ENCODE assay signal across 10 cellular contexts in genomic region chr6:149052350-149053106, GRCh38.
DNase-seq lines count a peak whose midpoint lies in the region; ATAC-seq, FAIRE-seq and TF ChIP-seq lines count a peak whose summit lies in the region.
"Had no signal": no experiment of that assay in that cellular context is flagged by ENCODE, and none has a peak within 500 bp of the region (broad histone marks: within the 10 kb centered on the region; RNA-seq: fewer than 3 reads in every experiment).

No MANE protein-coding gene starts in this region.

- POLR2A ChIA-PET in OCI-LY7 (lab: Charles Lee) = interaction anchor here (0.6 to 1.0 kb wide), 2 partner anchors 12 to 105 kb away, joined by 4 to 5 read pairs; no protein-coding TSS in a partner anchor

- H3K4me2 ChIP-seq in OCI-LY7 (ENCODE audit: low read length) = no peak overlapping the region

- H3K27ac ChIP-seq in OCI-LY7 (ENCODE audit: low read depth, low read length, poor library complexity, severe bottlenecking) = no peak overlapping the region
- H3K27ac ChIP-seq: WERI-Rb-1 had no signal

- H3K9me2 ChIP-seq in OCI-LY7 (ENCODE audit: insufficient read depth, low read length) = no peaks in the 10 kb centered on the region

- H3K4me3 ChIP-seq in OCI-LY7 (ENCODE audit: low read depth, low read length, poor library complexity, severe bottlenecking) = no peak overlapping the region

- DNase-seq in GM12891 (ENCODE audit: insufficient read length, low spot score) (no peak), OCI-LY7 (ENCODE audit: low spot score) (no peak), MV-4-11 (lab: John Stamatoyannopoulos, UW) (no peak), NCI-H510A (lab: John Stamatoyannopoulos, UW) (no peak)
- DNase-seq in T-helper 2 cell treated with Interferon-gamma antibody and Interleukin-4, amounts not matched to agents 5 μg/mL and 100 μg/mL, for 36 hours (ENCODE audit: low spot score) = no peak
- no peak for DNase-seq in activated naive CD4-positive, alpha-beta T cell (lab: John Stamatoyannopoulos, UW)
- DNase-seq: activated gamma-delta T cell, WERI-Rb-1 had no signal

- no peak overlapping the region for H3K27ac Mint-ChIP-seq in T-helper 2 cell treated with Interferon-gamma antibody and Interleukin-4, amounts not matched to agents 5 μg/mL and 100 μg/mL, for 36 hours

- TF ChIP-seq POLR2A in GM12891 (IDR thresholded peaks at IDR 0.05; ENCODE audit: low read depth, low read length) = no peak

- H3K9me3 ChIP-seq in OCI-LY7 (ENCODE audit: low read length) = no peaks in the 10 kb centered on the region

- no peaks in the 10 kb centered on the region for H4K20me1 ChIP-seq in OCI-LY7 (ENCODE audit: insufficient read depth, low read length)

- BruUV-seq in OCI-LY7 (replicated peaks; lab: Mats Ljungman, UMichigan) = no TSS peak

- peak; percentile 86 for FAIRE-seq in GM12891 (lab: Jason Lieb, UNC)

- ATAC-seq in GM19395 (IDR thresholded peaks at IDR 0.05; ENCODE audit: unreplicated experiment) = peak; percentile 48
- ATAC-seq in HG02973 (IDR thresholded peaks at IDR 0.05; ENCODE audit: unreplicated experiment) = peak; percentile 57

- H3K9me3 Mint-ChIP-seq in T-helper 2 cell treated with Interferon-gamma antibody and Interleukin-4, amounts not matched to agents 5 μg/mL and 100 μg/mL, for 36 hours = peaks cover 4% of the 10 kb centered on the region

- no peak overlapping the region for H2AFZ ChIP-seq in OCI-LY7 (ENCODE audit: low read length)

- peaks cover 46% of the 10 kb centered on the region for H3K4me1 Mint-ChIP-seq in T-helper 2 cell treated with Interferon-gamma antibody and Interleukin-4, amounts not matched to agents 5 μg/mL and 100 μg/mL, for 36 hours (ENCODE audit: low read depth)

- CTCF ChIA-PET in OCI-LY7 (lab: Charles Lee; ENCODE audit: unreplicated experiment) = no interaction called here

- no peaks in the 10 kb centered on the region for H3K27me3 Mint-ChIP-seq in T-helper 2 cell treated with Interferon-gamma antibody and Interleukin-4, amounts not matched to agents 5 μg/mL and 100 μg/mL, for 36 hours (ENCODE audit: low read depth)

- H3K4me3 Mint-ChIP-seq in T-helper 2 cell treated with Interferon-gamma antibody and Interleukin-4, amounts not matched to agents 5 μg/mL and 100 μg/mL, for 36 hours = peak overlapping the region; percentile 10

- H3K36me3 ChIP-seq in OCI-LY7 (ENCODE audit: insufficient read depth, low read length) = no peaks in the 10 kb centered on the region
- H3K36me3 ChIP-seq: WERI-Rb-1 had no signal

- intact Hi-C loops in OCI-LY7 (cut with micrococcal nuclease; ENCODE audit: unreplicated experiment) = no loop called here

- H3K79me2 ChIP-seq in OCI-LY7 (ENCODE audit: insufficient read depth, low read depth, low read length) = no peaks in the 10 kb centered on the region

- H3K36me3 Mint-ChIP-seq in T-helper 2 cell treated with Interferon-gamma antibody and Interleukin-4, amounts not matched to agents 5 μg/mL and 100 μg/mL, for 36 hours (ENCODE audit: low read depth) = peaks cover 9% of the 10 kb centered on the region

- H3K4me1 ChIP-seq in OCI-LY7 (ENCODE audit: insufficient read depth, low read length, poor library complexity, severe bottlenecking) = peaks cover 3% of the 10 kb centered on the region

- no peak for TF ChIP-seq CTCF in OCI-LY7 (conservative IDR thresholded peaks at IDR 0.05; ENCODE audit: low read length)

TF ChIP-seq in GM12891, 5 proteins besides CTCF, POLR2A, EP300 and RAD21:
- TF ChIP-seq POU2F2 (IDR thresholded peaks at IDR 0.05; ENCODE audit: low read depth, low read length) (no peak), TAF1 (IDR thresholded peaks at IDR 0.05; ENCODE audit: low read depth, low read length) (no peak), POLR2AphosphoS5 (IDR thresholded peaks at IDR 0.05; ENCODE audit: low read depth, low read length) (no peak), PAX5 (IDR thresholded peaks at IDR 0.05; ENCODE audit: insufficient read depth, low read length, severe bottlenecking) (no peak), SPI1 (IDR thresholded peaks at IDR 0.05; ENCODE audit: low read depth, low read length) (no peak)
